Comparison of ENCODE assay signal across 8 cellular contexts in genomic region chr1:52553372-52554266, GRCh38. TPM values are rescaled to one million over a fixed set of nuclear protein-coding genes. Genes with fewer than 3 reads are reported as not detected.
DNase-seq lines count a peak whose midpoint lies in the region; ATAC-seq, FAIRE-seq and TF ChIP-seq lines count a peak whose summit lies in the region.

No MANE protein-coding gene starts in this region.

- TF ChIP-seq RAD21 in HepG2 (CRISPR knock-in tag; IDR thresholded peaks at IDR 0.05), result peak; percentile 41; the same call in 1 of the 2 replicates

- H3K4me1 ChIP-seq in ACC112 (ENCODE audit: control insufficient read depth, insufficient read depth, low read length, unreplicated experiment) (no peaks in the 10 kb centered on the region), HepG2 (ENCODE audit: insufficient read depth, low read length) (peaks cover 36% of the 10 kb centered on the region)

- H3K4me2 ChIP-seq in HepG2 (ENCODE audit: low read depth, low read length), result peak overlapping the region; percentile 78

- peak overlapping the region; percentile 95 for H3K9ac ChIP-seq in HepG2 (ENCODE audit: insufficient read depth, low read depth, low read length)

- no peaks in the 10 kb centered on the region for H3K27me3 ChIP-seq in ACC112 (ENCODE audit: insufficient read depth, low read length)
- no peaks in the 10 kb centered on the region; a peak in 1 of 5 replicates for H3K27me3 ChIP-seq in HepG2 (ENCODE audit: control insufficient read depth in 1 of 2, insufficient read depth in 2 of 2, low read length in 2 of 2)

- intact Hi-C loops in HepG2 (cut with micrococcal nuclease; ENCODE audit: unreplicated experiment), result loop anchor here (2.0 to 10.0 kb wide), 3 partner anchors 114 to 591 kb away; partner anchors contain the start of gene SLC1A7

- H3K4me1 Mint-ChIP-seq in activated CD4-positive, alpha-beta T cell treated with anti-CD3 and anti-CD28 coated beads, Interleukin-2, amount 10 ng/mL, durations not matched to agents 7 days and 5 days, result peaks cover 28% of the 10 kb centered on the region

- H3K9me3 ChIP-seq in HepG2 (ENCODE audit: low read length), result no peaks in the 10 kb centered on the region

- FAIRE-seq in HepG2 (lab: Jason Lieb, UNC), result no peak

- TF ChIP-seq EP300 in HepG2 (IDR thresholded peaks at IDR 0.05; ENCODE audit: low read depth in 2 of 2, low read length in 2 of 2), result no peak
- TF ChIP-seq EP300 in HepG2 (CRISPR knock-in tag; IDR thresholded peaks at IDR 0.05; ENCODE audit: borderline replicate concordance), result no peak

- TF ChIP-seq POLR2A in HepG2 (IDR thresholded peaks at IDR 0.05; ENCODE audit: insufficient read depth in 1 of 2, low read depth in 2 of 2, low read length in 2 of 2), result peak; percentile 70 to 75

- WGBS in HepG2 (ENCODE audit: low lambda C conversion rate), result 2% methylated on average over 13 of the region's 66 CpGs

- H3K4me3 ChIP-seq in ACC112 (ENCODE audit: low read depth, low read length) (peak overlapping the region; percentile 73), coronary artery (peak overlapping the region; percentile 94), HepG2 (replicated peaks in 1 of 3; ENCODE audit: insufficient read depth in 1 of 3, low read depth in 2 of 3, low read length in 3 of 3) (peak overlapping the region; percentile 90 to 94 (median 93))

- DNase-seq in NCI-H446 (lab: John Stamatoyannopoulos, UW) (peak; percentile 68 to 84), coronary artery (ENCODE audit: low spot score) (peak; percentile 81), HepG2 (ENCODE audit: low spot score) (peak; percentile 74)
- DNase-seq in activated CD4-positive, alpha-beta T cell treated with anti-CD3 and anti-CD28 coated beads, Interleukin-2, amount 10 ng/mL, durations not matched to agents 7 days and 5 days, result peak; percentile 91
- peak; percentile 89 to 92 for DNase-seq in stimulated activated CD4-positive, alpha-beta T cell treated with anti-CD3 and anti-CD28 coated beads, Interleukin-2, amount 100 ng/mL, for 24 hours

- H2AFZ ChIP-seq in ACC112 (ENCODE audit: low read length, unreplicated experiment), result peak overlapping the region; percentile 43
- H2AFZ ChIP-seq in HepG2 (ENCODE audit: low read length), result no peak overlapping the region

- peak overlapping the region; percentile 71 for H3K27ac ChIP-seq in ACC112 (ENCODE audit: low read depth, low read length)
- H3K27ac ChIP-seq in coronary artery, result peak overlapping the region; percentile 88 to 93
- peak overlapping the region; percentile 95 for H3K27ac ChIP-seq in HepG2 (ENCODE audit: extremely low read length, insufficient read depth, low read length)

- H3K79me2 ChIP-seq in ACC112 (ENCODE audit: control insufficient read depth, insufficient read depth, low read length, unreplicated experiment) (peaks cover 35% of the 10 kb centered on the region), HepG2 (ENCODE audit: insufficient read depth, low read length) (peaks cover 40% of the 10 kb centered on the region)

- no peaks in the 10 kb centered on the region for H3K27me3 Mint-ChIP-seq in activated CD4-positive, alpha-beta T cell treated with anti-CD3 and anti-CD28 coated beads, Interleukin-2, amount 10 ng/mL, durations not matched to agents 7 days and 5 days

- H3K36me3 ChIP-seq in ACC112 (ENCODE audit: insufficient read depth, low read length) (no peaks in the 10 kb centered on the region), HepG2 (replicated peaks in 1 of 2; ENCODE audit: control insufficient read depth in 1 of 2, insufficient read depth in 2 of 2, low read length in 2 of 2) (no peaks in the 10 kb centered on the region)

- no peak for TF ChIP-seq CTCF in coronary artery (IDR thresholded peaks at IDR 0.05)
- no peak for TF ChIP-seq CTCF in HepG2 (CRISPR knock-in tag; IDR thresholded peaks at IDR 0.05)

- peak overlapping the region; percentile 82 for H3K27ac Mint-ChIP-seq in activated CD4-positive, alpha-beta T cell treated with anti-CD3 and anti-CD28 coated beads, Interleukin-2, amount 10 ng/mL, durations not matched to agents 7 days and 5 days

- peak overlapping the region; percentile 64 for H3K4me3 Mint-ChIP-seq in activated CD4-positive, alpha-beta T cell treated with anti-CD3 and anti-CD28 coated beads, Interleukin-2, amount 10 ng/mL, durations not matched to agents 7 days and 5 days

- ATAC-seq in GM18861 (IDR thresholded peaks at IDR 0.05; ENCODE audit: unreplicated experiment) (peak; percentile 39), HG03108 (IDR thresholded peaks at IDR 0.05; ENCODE audit: unreplicated experiment) (peak; percentile 54), HepG2 (peak; percentile 82)

- no peaks in the 10 kb centered on the region for H3K9me3 Mint-ChIP-seq in activated CD4-positive, alpha-beta T cell treated with anti-CD3 and anti-CD28 coated beads, Interleukin-2, amount 10 ng/mL, durations not matched to agents 7 days and 5 days

- no TSS peak for BruUV-seq in HepG2 (replicated peaks; lab: Mats Ljungman, UMichigan)

- in situ Hi-C loops in HepG2 (cut with HindIII; ENCODE audit: extremely low pct_ligation_motif_present, low pct_unique_long_range_greater_than_20kb), result no loop called here

- peaks cover 32% of the 10 kb centered on the region for H4K20me1 ChIP-seq in HepG2 (ENCODE audit: insufficient read depth, low read length)

- CTCF ChIA-PET in activated CD4-positive, alpha-beta T cell treated with anti-CD3 and anti-CD28 coated beads, Interleukin-2, amount 10 ng/mL, durations not matched to agents 7 days and 5 days (lab: Charles Lee), result interaction anchor here (0.7 to 1.9 kb wide), 9 partner anchors 14 to 286 kb away, joined by 3 to 7 read pairs (median 3); no protein-coding TSS in a partner anchor
- CTCF ChIA-PET in HepG2 (lab: Yijun Ruan, JAX; ENCODE audit: low intra/inter-chr PET ratio, low total read pairs), result no interaction called here

- POLR2A ChIA-PET in activated CD4-positive, alpha-beta T cell treated with anti-CD3 and anti-CD28 coated beads, Interleukin-2, amount 10 ng/mL, durations not matched to agents 7 days and 5 days (lab: Charles Lee), result interaction anchor here (0.5 to 1.6 kb wide), 7 partner anchors 42 to 149 kb away, joined by 3 to 14 read pairs (median 3); partner anchors contain the start of genes ORC1, PRPF38A and SHISAL2A
- POLR2A ChIA-PET in HepG2 (lab: Yijun Ruan, JAX), result interaction anchor here (0.6 to 1.7 kb wide), 17 partner anchors 9 to 188 kb away, joined by 3 to 13 read pairs (median 4); partner anchors contain the start of genes CC2D1B, ORC1 and PRPF38A

- peaks cover 6% of the 10 kb centered on the region for H3K36me3 Mint-ChIP-seq in activated CD4-positive, alpha-beta T cell treated with anti-CD3 and anti-CD28 coated beads, Interleukin-2, amount 10 ng/mL, durations not matched to agents 7 days and 5 days (ENCODE audit: low read depth)

RNA-seq across cellular contexts. Expression of gene TUT4, which starts 0.7 kb away (rescaled TPM):
- 100 to 1,000 TPM in 1 of 2 experiments, 10 to 100 TPM in 1; 88.0 to 101 TPM for total RNA-seq in activated CD4-positive, alpha-beta T cell treated with anti-CD3 and anti-CD28 coated beads, Interleukin-2, amount 10 ng/mL, durations not matched to agents 7 days and 5 days
- 44.7 and 47.8 TPM in 2 replicates for total RNA-seq in HepG2 (2016; rRNA removed; fragmentation: Illumina TruSeq; extraction: Trizol)
- total RNA-seq in HepG2 (2016; cell fraction: cytosol; rRNA removed; fragmentation: Illumina TruSeq; extraction: Trizol; ENCODE audit: low read depth), result 31.1 and 33.0 TPM in 2 replicates
- total RNA-seq in HepG2 (2016; cell fraction: insoluble cytoplasmic fraction; rRNA removed; fragmentation: Illumina TruSeq; extraction: Trizol), result 42.5 and 43.3 TPM in 2 replicates
- 26.5 and 32.0 TPM in 2 replicates for total RNA-seq in HepG2 (2016; cell fraction: membrane; rRNA removed; fragmentation: Illumina TruSeq; extraction: Trizol)
- 84.6 and 87.9 TPM in 2 replicates for total RNA-seq in HepG2 (2016; cell fraction: nucleus; rRNA removed; fragmentation: Illumina TruSeq; extraction: Trizol)
- polyA plus RNA-seq in HepG2 (2011; rRNA removed), result 52.8 and 53.5 TPM in 2 replicates
- polyA plus RNA-seq in HepG2 (2011; cell fraction: cytosol; rRNA removed), result 17.7 and 21.7 TPM in 2 replicates
- polyA plus RNA-seq in HepG2 (2011; cell fraction: nucleus; rRNA removed), result 158 and 159 TPM in 2 replicates
- 49.2 and 50.3 TPM in 2 replicates for polyA plus RNA-seq in HepG2 (2012)
- polyA plus RNA-seq in HepG2 (2016; cell fraction: cytosol; fragmentation: Illumina TruSeq; extraction: Trizol; ENCODE audit: low read depth), result 1.9 and 2.0 TPM in 2 replicates
- polyA plus RNA-seq in HepG2 (2016; cell fraction: insoluble cytoplasmic fraction; fragmentation: Illumina TruSeq; extraction: Trizol; ENCODE audit: low read depth), result 40.8 and 44.0 TPM in 2 replicates
- polyA plus RNA-seq in HepG2 (2016; cell fraction: membrane; fragmentation: Illumina TruSeq; extraction: Trizol; ENCODE audit: low read depth), result 5.7 and 9.2 TPM in 2 replicates
- polyA plus RNA-seq in HepG2 (2016; cell fraction: nucleus; fragmentation: Illumina TruSeq; extraction: Trizol; ENCODE audit: insufficient read depth, low read depth), result 169 and 172 TPM in 2 replicates
- polyA minus RNA-seq in HepG2 (2011; rRNA and poly(A)+ RNA removed; ENCODE audit: low replicate concordance), result 33.2 and 43.4 TPM in 2 replicates
- polyA minus RNA-seq in HepG2 (2011; cell fraction: cytosol; rRNA and poly(A)+ RNA removed), result 22.4 and 27.4 TPM in 2 replicates
- 128 and 167 TPM in 2 replicates for polyA minus RNA-seq in HepG2 (2011; cell fraction: nucleus; rRNA and poly(A)+ RNA removed)

RNA-seq across cellular contexts. Expression of gene GPX7, which starts 48.6 kb away (rescaled TPM):
- 10 to 100 TPM; 20.3 to 22.8 TPM for total RNA-seq in activated CD4-positive, alpha-beta T cell treated with anti-CD3 and anti-CD28 coated beads, Interleukin-2, amount 10 ng/mL, durations not matched to agents 7 days and 5 days
- total RNA-seq in HepG2 (2016; rRNA removed; fragmentation: Illumina TruSeq; extraction: Trizol), result 10.5 and 14.1 TPM in 2 replicates
- total RNA-seq in HepG2 (2016; cell fraction: cytosol; rRNA removed; fragmentation: Illumina TruSeq; extraction: Trizol; ENCODE audit: low read depth), result 8.7 and 9.3 TPM in 2 replicates
- total RNA-seq in HepG2 (2016; cell fraction: insoluble cytoplasmic fraction; rRNA removed; fragmentation: Illumina TruSeq; extraction: Trizol), result 9.7 and 15.2 TPM in 2 replicates
- total RNA-seq in HepG2 (2016; cell fraction: membrane; rRNA removed; fragmentation: Illumina TruSeq; extraction: Trizol), result 13.8 and 16.2 TPM in 2 replicates
- 10.8 and 12.2 TPM in 2 replicates for total RNA-seq in HepG2 (2016; cell fraction: nucleus; rRNA removed; fragmentation: Illumina TruSeq; extraction: Trizol)
- 16.2 and 17.2 TPM in 2 replicates for polyA plus RNA-seq in HepG2 (2011; rRNA removed)
- 16.8 and 17.0 TPM in 2 replicates for polyA plus RNA-seq in HepG2 (2011; cell fraction: cytosol; rRNA removed)
- 8.6 and 8.7 TPM in 2 replicates for polyA plus RNA-seq in HepG2 (2011; cell fraction: nucleus; rRNA removed)
- 6.8 and 8.6 TPM in 2 replicates for polyA plus RNA-seq in HepG2 (2012)
- 11.6 and 12.7 TPM in 2 replicates for polyA plus RNA-seq in HepG2 (2016; cell fraction: cytosol; fragmentation: Illumina TruSeq; extraction: Trizol; ENCODE audit: low read depth)
- 11.0 and 12.6 TPM in 2 replicates for polyA plus RNA-seq in HepG2 (2016; cell fraction: insoluble cytoplasmic fraction; fragmentation: Illumina TruSeq; extraction: Trizol; ENCODE audit: low read depth)
- 14.9 and 18.3 TPM in 2 replicates for polyA plus RNA-seq in HepG2 (2016; cell fraction: membrane; fragmentation: Illumina TruSeq; extraction: Trizol; ENCODE audit: low read depth)
- 22.5 and 22.7 TPM in 2 replicates for polyA plus RNA-seq in HepG2 (2016; cell fraction: nucleus; fragmentation: Illumina TruSeq; extraction: Trizol; ENCODE audit: insufficient read depth, low read depth)
- 14.0 TPM in 1 of 2 replicates, not detected in the other for polyA minus RNA-seq in HepG2 (2011; rRNA and poly(A)+ RNA removed; ENCODE audit: low replicate concordance)
- polyA minus RNA-seq in HepG2 (2011; cell fraction: cytosol; rRNA and poly(A)+ RNA removed), result 7.2 and 8.1 TPM in 2 replicates
- polyA minus RNA-seq in HepG2 (2011; cell fraction: nucleus; rRNA and poly(A)+ RNA removed), result 3.7 and 3.9 TPM in 2 replicates

Comparison
In these comparisons a context has a peak if more than half of its experiments do, and no peak if none do; other contexts are left out.
1. Peak in every context shown above with its lines: DNase-seq, ATAC-seq, H3K4me3 ChIP-seq and H3K27ac ChIP-seq.